1 cellular context compared by ENCODE assay signal in genomic region chr1:6803357-6803756, GRCh38.
TF ChIP-seq lines count a peak whose summit lies in the region.

No MANE protein-coding gene starts in this region.

TF ChIP-seq in HepG2, 621 proteins besides CTCF, POLR2A, EP300 and RAD21:
- TF ChIP-seq, protein P1, sequence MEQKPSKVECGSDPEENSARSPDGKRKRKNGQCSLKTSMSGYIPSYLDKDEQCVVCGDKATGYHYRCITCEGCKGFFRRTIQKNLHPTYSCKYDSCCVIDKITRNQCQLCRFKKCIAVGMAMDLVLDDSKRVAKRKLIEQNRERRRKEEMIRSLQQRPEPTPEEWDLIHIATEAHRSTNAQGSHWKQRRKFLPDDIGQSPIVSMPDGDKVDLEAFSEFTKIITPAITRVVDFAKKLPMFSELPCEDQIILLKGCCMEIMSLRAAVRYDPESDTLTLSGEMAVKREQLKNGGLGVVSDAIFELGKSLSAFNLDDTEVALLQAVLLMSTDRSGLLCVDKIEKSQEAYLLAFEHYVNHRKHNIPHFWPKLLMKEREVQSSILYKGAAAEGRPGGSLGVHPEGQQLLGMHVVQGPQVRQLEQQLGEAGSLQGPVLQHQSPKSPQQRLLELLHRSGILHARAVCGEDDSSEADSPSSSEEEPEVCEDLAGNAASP (CRISPR knock-in tag; IDR thresholded peaks at IDR 0.05; ENCODE audit: borderline replicate concordance) = no peak
- TF ChIP-seq, protein P2, sequence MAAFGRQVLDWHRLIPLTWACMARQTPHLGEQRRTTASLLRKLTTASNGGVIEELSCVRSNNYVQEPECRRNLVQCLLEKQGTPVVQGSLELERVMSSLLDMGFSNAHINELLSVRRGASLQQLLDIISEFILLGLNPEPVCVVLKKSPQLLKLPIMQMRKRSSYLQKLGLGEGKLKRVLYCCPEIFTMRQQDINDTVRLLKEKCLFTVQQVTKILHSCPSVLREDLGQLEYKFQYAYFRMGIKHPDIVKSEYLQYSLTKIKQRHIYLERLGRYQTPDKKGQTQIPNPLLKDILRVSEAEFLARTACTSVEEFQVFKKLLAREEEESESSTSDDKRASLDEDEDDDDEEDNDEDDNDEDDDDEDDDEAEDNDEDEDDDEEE (CRISPR knock-in tag; IDR thresholded peaks at IDR 0.05) = no peak
- TF ChIP-seq, protein P3, sequence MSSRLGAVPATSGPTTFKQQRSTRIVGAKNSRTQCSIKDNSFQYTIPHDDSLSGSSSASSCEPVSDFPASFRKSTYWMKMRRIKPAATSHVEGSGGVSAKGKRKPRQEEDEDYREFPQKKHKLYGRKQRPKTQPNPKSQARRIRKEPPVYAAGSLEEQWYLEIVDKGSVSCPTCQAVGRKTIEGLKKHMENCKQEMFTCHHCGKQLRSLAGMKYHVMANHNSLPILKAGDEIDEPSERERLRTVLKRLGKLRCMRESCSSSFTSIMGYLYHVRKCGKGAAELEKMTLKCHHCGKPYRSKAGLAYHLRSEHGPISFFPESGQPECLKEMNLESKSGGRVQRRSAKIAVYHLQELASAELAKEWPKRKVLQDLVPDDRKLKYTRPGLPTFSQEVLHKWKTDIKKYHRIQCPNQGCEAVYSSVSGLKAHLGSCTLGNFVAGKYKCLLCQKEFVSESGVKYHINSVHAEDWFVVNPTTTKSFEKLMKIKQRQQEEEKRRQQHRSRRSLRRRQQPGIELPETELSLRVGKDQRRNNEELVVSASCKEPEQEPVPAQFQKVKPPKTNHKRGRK (CRISPR knock-in tag; IDR thresholded peaks at IDR 0.05) = no peak
- TF ChIP-seq ZZZ3 (CRISPR knock-in tag; IDR thresholded peaks at IDR 0.05; ENCODE audit: borderline replicate concordance) = no peak
- TF ChIP-seq, protein P4, sequence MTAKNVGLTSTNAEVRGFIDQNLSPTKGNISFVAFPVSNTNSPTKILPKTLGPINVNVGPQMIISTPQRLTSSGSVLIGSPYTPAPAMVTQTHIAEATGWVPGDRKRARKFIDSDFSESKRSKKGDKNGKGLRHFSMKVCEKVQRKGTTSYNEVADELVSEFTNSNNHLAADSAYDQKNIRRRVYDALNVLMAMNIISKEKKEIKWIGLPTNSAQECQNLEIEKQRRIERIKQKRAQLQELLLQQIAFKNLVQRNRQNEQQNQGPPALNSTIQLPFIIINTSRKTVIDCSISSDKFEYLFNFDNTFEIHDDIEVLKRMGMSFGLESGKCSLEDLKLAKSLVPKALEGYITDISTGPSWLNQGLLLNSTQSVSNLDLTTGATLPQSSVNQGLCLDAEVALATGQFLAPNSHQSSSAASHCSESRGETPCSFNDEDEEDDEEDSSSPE (CRISPR knock-in tag; IDR thresholded peaks at IDR 0.05) = no peak
- TF ChIP-seq NR2F6 (IDR thresholded peaks at IDR 0.05) = no peak
- no peak for TF ChIP-seq NR2F6 (CRISPR knock-in tag; IDR thresholded peaks at IDR 0.05)
- no peak for TF ChIP-seq NRL (CRISPR knock-in tag; IDR thresholded peaks at IDR 0.05; ENCODE audit: borderline replicate concordance)
- no peak for TF ChIP-seq MED8 (CRISPR knock-in tag; IDR thresholded peaks at IDR 0.05; ENCODE audit: insufficient replicate concordance)
- no peak for TF ChIP-seq SIN3A (IDR thresholded peaks at IDR 0.05; ENCODE audit: borderline replicate concordance, low read depth, low read length)
